9 cellular contexts compared by ENCODE assay signal in the genomic region with DNA sequence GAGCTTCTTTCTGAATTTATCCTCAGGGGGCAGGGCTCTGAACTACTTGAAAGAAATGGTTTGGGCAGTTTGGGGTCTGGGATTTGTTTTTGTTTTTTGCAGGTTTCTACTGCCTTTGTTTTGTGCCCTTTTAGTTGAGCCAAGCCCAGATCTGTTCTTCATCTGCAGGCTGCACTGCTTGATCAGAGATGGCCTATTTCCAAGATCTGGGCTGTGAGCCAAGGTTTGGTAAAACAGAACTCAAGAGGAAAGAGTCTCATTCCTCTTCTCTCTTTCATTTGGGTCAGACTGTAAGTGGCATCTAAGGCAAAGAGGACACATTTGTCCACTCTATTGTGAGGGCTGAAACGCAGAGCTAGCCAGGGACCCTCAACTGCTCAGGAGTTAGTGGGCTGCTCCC.
DNase-seq lines count a peak whose midpoint lies in the region; ATAC-seq and TF ChIP-seq lines count a peak whose summit lies in the region.
"Had no signal": no experiment of that assay in that cellular context is flagged by ENCODE, and none has a peak within 500 bp of the region (broad histone marks: within the 10 kb centered on the region; RNA-seq: fewer than 3 reads in every experiment).

No MANE protein-coding gene starts in this region.

- H3K4me1 ChIP-seq in psoas muscle, result peaks cover 12% of the 10 kb centered on the region

- no peaks in the 10 kb centered on the region for H3K36me3 ChIP-seq in psoas muscle (ENCODE audit: insufficient read depth in 1 of 2, low read depth in 1 of 2)
- H3K36me3 ChIP-seq: esophagus squamous epithelium had no signal

- H3K27ac ChIP-seq in psoas muscle, result no peak overlapping the region
- H3K27ac ChIP-seq: esophagus squamous epithelium had no signal

- H3K27me3 ChIP-seq in psoas muscle (ENCODE audit: insufficient read depth in 3 of 3, low read length in 2 of 3), result no peaks in the 10 kb centered on the region
- H3K27me3 ChIP-seq: esophagus squamous epithelium had no signal

- WGBS in psoas muscle, 3 donors, result 36 to 71% (median 41%) methylated on average over 1 of the region's 1 CpG

- peak; percentile 20 for DNase-seq in ELF-1 (ENCODE audit: low read depth, low spot score)
- DNase-seq in head of caudate nucleus, result peak in 39 of 42 donors; percentile 28 to 88 (median 64)
- no peak for DNase-seq in psoas muscle
- no peak for DNase-seq in D341Med (ENCODE audit: low spot score)
- no peak for DNase-seq in SK-N-DZ (ENCODE audit: low spot score)
- no peak for DNase-seq in NCI-H1930 (lab: John Stamatoyannopoulos, UW)
- no peak for DNase-seq in activated T-cell treated with anti-CD3 and anti-CD28 coated beads, Interleukin-2, amount 50 U/mL, for 48 hours
- DNase-seq: esophagus squamous epithelium had no signal

- no peak for TF ChIP-seq CTCF in psoas muscle (IDR thresholded peaks at IDR 0.05)

- H3K4me3 ChIP-seq in psoas muscle, result no peak overlapping the region
- H3K4me3 ChIP-seq: esophagus squamous epithelium had no signal

- peak; percentile 18; the same call in 2 of the 3 replicates for ATAC-seq in SK-N-SH treated with all-trans-retinoic acid at 6 μM for 48 hours
- ATAC-seq in psoas muscle, result peak; percentile 18 to 47 (median 30)

- H3K9me3 ChIP-seq in psoas muscle, result no peaks in the 10 kb centered on the region
- H3K9me3 ChIP-seq: esophagus squamous epithelium had no signal

- intact Hi-C loops in head of caudate nucleus (cut with DNase I) (no loop called here), psoas muscle (cut with DNase I) (no loop called here)

TF ChIP-seq in SK-N-SH treated with all-trans-retinoic acid at 6 μM for 48 hours, 23 proteins besides CTCF, POLR2A, EP300 and RAD21:
- TF ChIP-seq ZFP3 (CRISPR knock-in tag; IDR thresholded peaks at IDR 0.05) (no peak), ZNF8 (CRISPR knock-in tag; IDR thresholded peaks at IDR 0.05) (no peak), OSR1 (CRISPR knock-in tag; IDR thresholded peaks at IDR 0.05) (no peak), ZNF70 (CRISPR knock-in tag; IDR thresholded peaks at IDR 0.05) (no peak), ESRRG (CRISPR knock-in tag; IDR thresholded peaks at IDR 0.05) (no peak), RARB (CRISPR knock-in tag; IDR thresholded peaks at IDR 0.05) (no peak), TCF4 (CRISPR knock-in tag; IDR thresholded peaks at IDR 0.05; ENCODE audit: borderline replicate concordance) (no peak), POU6F1 (CRISPR knock-in tag; IDR thresholded peaks at IDR 0.05; ENCODE audit: borderline replicate concordance, low read depth) (no peak), ARNTL (CRISPR knock-in tag; IDR thresholded peaks at IDR 0.05; ENCODE audit: borderline replicate concordance, low read depth) (no peak), CSDC2 (CRISPR knock-in tag; IDR thresholded peaks at IDR 0.05) (no peak), PATZ1 (CRISPR knock-in tag; IDR thresholded peaks at IDR 0.05; ENCODE audit: borderline replicate concordance) (no peak), ISL1 (CRISPR knock-in tag; IDR thresholded peaks at IDR 0.05) (no peak), ZC3H10 (CRISPR knock-in tag; IDR thresholded peaks at IDR 0.05) (no peak), ZFP30 (CRISPR knock-in tag; IDR thresholded peaks at IDR 0.05) (no peak), TSHZ2 (CRISPR knock-in tag; IDR thresholded peaks at IDR 0.05) (no peak)

Comparison
In these comparisons a context has a peak if more than half of its experiments do, and no peak if none do; other contexts are left out.
1. DNase-seq: peak in ELF-1 (single experiment) and head of caudate nucleus (39 of 42); none in psoas muscle (0 of 2), D341Med (single experiment), SK-N-DZ (single experiment), NCI-H1930 (0 of 2) and activated T-cell treated with anti-CD3 and anti-CD28 coated beads, Interleukin-2, amount 50 U/mL, for 48 hours (0 of 2).